8 cellular contexts compared by ENCODE assay signal in genomic region chr9:87148391-87149237, GRCh38.
DNase-seq lines count a peak whose midpoint lies in the region; ATAC-seq and TF ChIP-seq lines count a peak whose summit lies in the region.

No MANE protein-coding gene starts in this region.

- no peaks in the 10 kb centered on the region for H3K27me3 ChIP-seq in gastrocnemius medialis

- H3K27ac Mint-ChIP-seq in CD14-positive monocyte (no peak overlapping the region), immature natural killer cell (no peak overlapping the region)
- H3K27ac Mint-ChIP-seq in central memory CD8-positive, alpha-beta T cell (ENCODE audit: low read depth) = no peak overlapping the region

- peak overlapping the region; percentile 67 to 88 for H3K4me3 Mint-ChIP-seq in CD14-positive monocyte
- H3K4me3 Mint-ChIP-seq in central memory CD8-positive, alpha-beta T cell = peak overlapping the region; percentile 19
- peak overlapping the region in 3 of 5 donors; percentile 26 to 74 (median 49) for H3K4me3 Mint-ChIP-seq in immature natural killer cell

- H3K9me3 Mint-ChIP-seq in CD14-positive monocyte (peaks cover 0 to 15% (median 2%) of the 10 kb centered on the region in 7 donors), immature natural killer cell (peaks cover 0 to 5% (median 0%) of the 10 kb centered on the region in 6 donors)
- no peaks in the 10 kb centered on the region for H3K9me3 Mint-ChIP-seq in central memory CD8-positive, alpha-beta T cell

- no peaks in the 10 kb centered on the region for H3K36me3 ChIP-seq in gastrocnemius medialis

- no peak for ATAC-seq in central memory CD8-positive, alpha-beta T cell (replicated peaks; ENCODE audit: extremely low read depth, poor library complexity, severe bottlenecking)
- peak; percentile 80 to 88 for ATAC-seq in gastrocnemius medialis
- no peak for ATAC-seq in GM19463 (IDR thresholded peaks at IDR 0.05; ENCODE audit: unreplicated experiment)
- no peak for ATAC-seq in HG03432 (IDR thresholded peaks at IDR 0.05; ENCODE audit: unreplicated experiment)

- H3K4me1 ChIP-seq in gastrocnemius medialis = peaks cover 11 to 15% of the 10 kb centered on the region in 2 donors

- H3K4me3 ChIP-seq in gastrocnemius medialis = peak overlapping the region; percentile 44 to 60 (median 54)

- H3K27me3 Mint-ChIP-seq in CD14-positive monocyte (ENCODE audit: low read depth in 3 of 3) (peaks cover 22 to 42% (median 24%) of the 10 kb centered on the region in 3 donors), immature natural killer cell (ENCODE audit: low read depth in 3 of 3) (peaks cover 11 to 27% (median 22%) of the 10 kb centered on the region in 3 donors)
- peaks cover 76% of the 10 kb centered on the region for H3K27me3 Mint-ChIP-seq in central memory CD8-positive, alpha-beta T cell

- intact Hi-C loops in CD14-positive monocyte (cut with micrococcal nuclease) (no loop called here), gastrocnemius medialis (cut with DNase I; ENCODE audit: low total_unique reads) (loop anchor here (5.0 kb wide), 1 partner anchor 166 kb away; no protein-coding TSS in a partner anchor)

- H3K4me1 Mint-ChIP-seq in CD14-positive monocyte = peaks cover 7% of the 10 kb centered on the region
- peaks cover 5% of the 10 kb centered on the region for H3K4me1 Mint-ChIP-seq in central memory CD8-positive, alpha-beta T cell
- peaks cover 0 to 8% of the 10 kb centered on the region in 2 donors for H3K4me1 Mint-ChIP-seq in immature natural killer cell

- no peaks in the 10 kb centered on the region for H3K36me3 Mint-ChIP-seq in CD14-positive monocyte
- H3K36me3 Mint-ChIP-seq in central memory CD8-positive, alpha-beta T cell (ENCODE audit: insufficient read depth) = peaks cover 2% of the 10 kb centered on the region
- H3K36me3 Mint-ChIP-seq in immature natural killer cell = no peaks in the 10 kb centered on the region

- H3K9me3 ChIP-seq in gastrocnemius medialis = no peaks in the 10 kb centered on the region

- in situ Hi-C loops in gastrocnemius medialis (cut with MboI; ENCODE audit: low sequenced_read_pairs in 4 of 4) = no loop called here

- TF ChIP-seq POLR2A in gastrocnemius medialis (IDR thresholded peaks at IDR 0.05) = peak in 1 of 2 donors; percentile 10

- H3K27ac ChIP-seq in gastrocnemius medialis = peak overlapping the region; percentile 84 to 90 (median 86)

- TF ChIP-seq CTCF in CD14-positive monocyte (IDR thresholded peaks at IDR 0.05) = no peak
- peak in 1 of 5 experiments; percentile 32 for TF ChIP-seq CTCF in gastrocnemius medialis (IDR thresholded peaks at IDR 0.05 in 4 of 5, conservative IDR thresholded peaks at IDR 0.05 in 1 of 5)

- no peak for DNase-seq in CD14-positive monocyte (ENCODE audit: low spot score)
- peak; percentile 4 for DNase-seq in NCI-H1105 (lab: John Stamatoyannopoulos, UW)
- no peak for DNase-seq in central memory CD8-positive, alpha-beta T cell (ENCODE audit: low spot score in 2 of 2)
- DNase-seq in immature natural killer cell = no peak
- DNase-seq in gastrocnemius medialis = peak; percentile 60 to 76
- no peak for DNase-seq in NCI-H2107 treated with DMSO at 0.1 percent for 48 hours (lab: John Stamatoyannopoulos, UW; ENCODE audit: unreplicated experiment)

Comparison
In these comparisons a context has a peak if more than half of its experiments do, and no peak if none do; other contexts are left out.
1. DNase-seq: peak in NCI-H1105 (single experiment) and gastrocnemius medialis (2 of 2); none in CD14-positive monocyte (single experiment), central memory CD8-positive, alpha-beta T cell (0 of 2), immature natural killer cell (0 of 3) and NCI-H2107 treated with DMSO at 0.1 percent for 48 hours (single experiment).
2. H3K4me3 Mint-ChIP-seq: peak in every context shown above with its lines; median percentile 78 in CD14-positive monocyte; 49 in immature natural killer cell; 19 in central memory CD8-positive, alpha-beta T cell.
3. ATAC-seq: peak in gastrocnemius medialis (2 of 2); none in central memory CD8-positive, alpha-beta T cell (single experiment), GM19463 (single experiment) and HG03432 (single experiment).